In the genomic region with DNA sequence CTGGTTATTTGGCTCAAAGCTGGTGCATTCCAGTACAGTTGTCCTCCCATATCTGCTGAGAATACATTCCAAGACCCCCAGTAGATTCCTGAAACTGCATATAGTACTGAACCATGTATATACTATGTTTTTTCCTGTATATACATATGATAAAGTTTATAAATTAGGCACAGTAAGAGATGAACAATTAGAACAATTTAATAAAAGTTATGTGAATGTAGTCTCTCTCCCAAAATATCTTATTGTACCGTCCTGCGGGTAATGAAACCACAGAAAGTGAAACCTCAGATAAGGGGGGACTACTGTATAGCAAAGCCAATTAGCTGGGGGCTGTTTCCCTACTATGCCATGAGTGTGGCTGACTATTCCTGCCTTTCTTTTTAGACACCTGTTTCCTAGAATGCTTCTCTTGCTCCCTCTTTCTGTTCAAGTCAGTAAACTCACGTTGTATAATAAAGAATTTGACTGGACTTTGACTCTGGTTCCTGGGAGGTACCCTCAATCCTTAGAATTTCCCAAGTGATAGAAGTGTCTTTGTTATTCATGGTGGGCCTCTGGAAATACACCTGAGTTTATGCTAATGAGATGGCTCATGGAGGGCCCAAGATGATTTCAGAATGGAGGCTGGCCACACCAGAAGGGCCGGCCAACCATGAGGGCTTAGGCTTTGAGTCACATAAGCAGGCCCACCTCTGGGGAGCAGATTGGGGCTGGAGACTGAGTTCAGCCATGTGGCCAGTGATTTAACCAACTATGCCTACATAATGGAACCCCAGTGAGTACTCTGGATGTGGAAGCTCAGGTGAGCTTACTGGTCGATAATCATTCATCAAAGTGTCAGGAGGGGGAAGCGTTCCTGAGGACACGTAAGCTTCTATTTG, we compare ENCODE assay signal across 8 cellular contexts. TPM values are rescaled to one million over a fixed set of nuclear protein-coding genes. Genes with fewer than 3 reads are reported as not detected.
A peak's percentile ranks its signal among the peaks of the same experiment; 100 is the strongest.
DNase-seq lines count a peak whose midpoint lies in the region; ATAC-seq and TF ChIP-seq lines count a peak whose summit lies in the region.

No MANE protein-coding gene starts in this region.

- no CpG with 5 or more reads among the region's 7 CpGs for WGBS in mesendoderm (ENCODE audit: extremely low coverage, insufficient coverage, low lambda C conversion rate)

- H3K4me3 ChIP-seq in BE2C (ENCODE audit: low read depth, low read length) (peak overlapping the region; percentile 86), astrocyte of the cerebellum (ENCODE audit: low read depth, low read length) (peak overlapping the region; percentile 88), mesendoderm (ENCODE audit: low read length) (no peak overlapping the region), vagina (peak overlapping the region; percentile 87 to 97)

- DNase-seq in BE2C (no peak), astrocyte of the cerebellum (ENCODE audit: low read depth) (no peak), mesendoderm (peak; percentile 20), vagina (ENCODE audit: extremely low spot score in 2 of 2) (no peak), G401 (ENCODE audit: low spot score) (no peak)
- DNase-seq in activated effector memory CD4-positive, alpha-beta T cell treated with anti-CD3 and anti-CD28 coated beads, Interleukin-2, amount 50 U/mL, for 16 hours, result no peak

- no peaks in the 10 kb centered on the region for H3K27me3 ChIP-seq in BE2C
- H3K27me3 ChIP-seq in mesendoderm (ENCODE audit: insufficient read depth, low read length, poor library complexity), result no peaks in the 10 kb centered on the region
- no peaks in the 10 kb centered on the region for H3K27me3 ChIP-seq in vagina

- H3K56ac ChIP-seq in mesendoderm (ENCODE audit: low read length), result no peak overlapping the region

- H3K4ac ChIP-seq in mesendoderm (ENCODE audit: low read depth, low read length), result no peak overlapping the region

- no peaks in the 10 kb centered on the region for H3K79me2 ChIP-seq in mesendoderm (ENCODE audit: control insufficient read depth, insufficient read depth, low read length)

- no peak overlapping the region for H3K27ac ChIP-seq in mesendoderm (ENCODE audit: low read depth, low read length)
- H3K27ac ChIP-seq in vagina, result peak overlapping the region; percentile 89

- no peak overlapping the region for H2BK15ac ChIP-seq in mesendoderm (replicated peaks; ENCODE audit: low read depth)

- no peak overlapping the region for H3K9ac ChIP-seq in mesendoderm (ENCODE audit: low read length)

- in situ Hi-C loops in astrocyte of the cerebellum (cut with HindIII; ENCODE audit: low sequenced_read_pairs) (loop anchor here (5.0 kb wide), 2 partner anchors 53 to 107 kb away; no protein-coding TSS in a partner anchor), G401 (cut with HindIII; ENCODE audit: low sequenced_read_pairs) (loop anchor here (5.0 kb wide), 1 partner anchor 52 kb away; no protein-coding TSS in a partner anchor)

- H3K4me1 ChIP-seq in BE2C (peaks cover 5% of the 10 kb centered on the region), mesendoderm (ENCODE audit: control insufficient read depth, low read depth, low read length) (no peaks in the 10 kb centered on the region), vagina (peaks cover 8% of the 10 kb centered on the region)

- H3K36me3 ChIP-seq in BE2C, result peaks cover 3% of the 10 kb centered on the region; the same call in 1 of the 2 replicates
- no peaks in the 10 kb centered on the region for H3K36me3 ChIP-seq in mesendoderm (ENCODE audit: control insufficient read depth, insufficient read depth, low read length)
- peaks cover 0 to 11% of the 10 kb centered on the region in 2 donors for H3K36me3 ChIP-seq in vagina

- no peak overlapping the region for H2BK120ac ChIP-seq in mesendoderm (ENCODE audit: low read depth, low read length)

- no peak for TF ChIP-seq POLR2A in vagina (IDR thresholded peaks at IDR 0.05)

- H3K18ac ChIP-seq in mesendoderm (ENCODE audit: low read length), result no peak overlapping the region

- TF ChIP-seq CTCF in BE2C (IDR thresholded peaks at IDR 0.05; ENCODE audit: low read depth, low read length) (no peak), astrocyte of the cerebellum (IDR thresholded peaks at IDR 0.05; ENCODE audit: low read depth, low read length, missing control alignments) (no peak), vagina (IDR thresholded peaks at IDR 0.05) (no peak)

- ATAC-seq in HG02759 (IDR thresholded peaks at IDR 0.05; ENCODE audit: unreplicated experiment) (peak; percentile 1), GM18858 (IDR thresholded peaks at IDR 0.05; ENCODE audit: unreplicated experiment) (no peak)

- intact Hi-C loops in vagina (cut with DNase I), result no loop called here

- no peak overlapping the region for H2AK5ac ChIP-seq in mesendoderm (ENCODE audit: low read length)

- peak overlapping the region; percentile 58 for H4K8ac ChIP-seq in mesendoderm (ENCODE audit: low read depth, low read length)

- no peaks in the 10 kb centered on the region for H3K79me1 ChIP-seq in mesendoderm (ENCODE audit: low read length)

- no peak overlapping the region for H3K23ac ChIP-seq in mesendoderm (ENCODE audit: low read length)

- no peak overlapping the region for H3K4me2 ChIP-seq in mesendoderm (ENCODE audit: low read length)

- no peak overlapping the region for H2BK5ac ChIP-seq in mesendoderm (ENCODE audit: low read length)

- H3K9me3 ChIP-seq in BE2C (no peaks in the 10 kb centered on the region), vagina (no peaks in the 10 kb centered on the region)

- H4K5ac ChIP-seq in mesendoderm (ENCODE audit: low read length), result peak overlapping the region; percentile 96

RNA-seq across cellular contexts. Expression of gene BLOC1S5, which starts 0.7 kb away (rescaled TPM):
- polyA plus RNA-seq in BE2C (2012; ENCODE audit: insufficient read depth, insufficient read length, low read depth), result 7.7 TPM
- polyA plus RNA-seq in mesendoderm (2013, experiment 1 of 2), result 7.0 TPM
- 7.3 TPM for polyA plus RNA-seq in mesendoderm (2013, experiment 2 of 2)
- 9.6 TPM for total RNA-seq in vagina
- 18.5 and 40.9 TPM in 2 replicates for total RNA-seq in G401 (2014; rRNA removed; shearing (Covaris generic))

RNA-seq across cellular contexts. Expression of gene EEF1E1, which starts 37.5 kb away (rescaled TPM):
- 54.0 TPM for polyA plus RNA-seq in BE2C (2012; ENCODE audit: insufficient read depth, insufficient read length, low read depth)
- polyA plus RNA-seq in mesendoderm (2013, experiment 1 of 2), result 137 TPM
- polyA plus RNA-seq in mesendoderm (2013, experiment 2 of 2), result 150 TPM
- 53.0 TPM for total RNA-seq in vagina
- total RNA-seq in G401 (2014; rRNA removed; shearing (Covaris generic)), result 162 and 198 TPM in 2 replicates
